Comparison of ENCODE assay signal across 8 cellular contexts in the genomic region with DNA sequence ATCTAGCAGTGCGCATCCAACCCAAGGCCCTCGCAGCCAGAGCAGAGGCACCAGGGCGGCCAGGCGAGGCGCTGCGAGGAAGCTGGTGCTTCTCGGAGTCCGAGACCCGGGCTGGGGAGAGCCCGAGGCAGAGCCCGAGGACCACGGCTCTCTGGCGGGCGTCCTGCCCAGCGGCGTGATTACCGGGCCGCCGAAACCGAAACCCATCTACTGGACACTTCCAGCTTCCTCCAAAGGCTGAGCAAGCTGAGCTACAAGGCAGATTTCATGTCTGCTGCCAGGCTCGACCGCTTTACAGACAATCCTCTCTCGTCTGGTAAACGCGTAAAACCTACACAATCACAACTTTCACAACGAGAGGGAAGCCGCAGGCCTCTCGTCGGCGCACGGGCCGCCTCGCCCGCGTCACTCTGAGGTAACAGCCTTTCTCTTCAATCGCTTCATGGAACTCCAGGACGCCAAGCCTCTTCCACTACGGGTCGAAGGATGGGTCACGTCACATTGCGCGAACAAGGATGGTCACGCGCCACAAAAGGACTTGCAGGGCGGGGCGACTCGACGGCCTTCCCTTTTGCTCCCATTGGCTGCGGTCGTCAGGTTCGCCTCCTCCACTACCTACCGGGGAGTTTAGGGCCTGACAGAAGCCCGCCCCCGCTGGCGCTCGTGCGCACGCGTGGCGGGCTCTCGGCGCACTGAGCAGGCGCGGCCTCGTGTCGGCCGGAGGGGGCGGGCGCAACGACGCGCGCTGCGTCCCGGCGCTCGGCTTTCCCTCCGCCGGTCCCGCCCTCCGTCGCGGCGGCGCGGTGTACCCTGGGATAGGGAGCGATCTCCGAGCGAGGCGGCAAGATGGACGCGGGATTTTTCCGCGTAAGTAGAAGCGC. TPM values are rescaled to one million over a fixed set of nuclear protein-coding genes. Genes with fewer than 3 reads are reported as not detected.
DNase-seq lines count a peak whose midpoint lies in the region; ATAC-seq and TF ChIP-seq lines count a peak whose summit lies in the region.

A gene with protein sequence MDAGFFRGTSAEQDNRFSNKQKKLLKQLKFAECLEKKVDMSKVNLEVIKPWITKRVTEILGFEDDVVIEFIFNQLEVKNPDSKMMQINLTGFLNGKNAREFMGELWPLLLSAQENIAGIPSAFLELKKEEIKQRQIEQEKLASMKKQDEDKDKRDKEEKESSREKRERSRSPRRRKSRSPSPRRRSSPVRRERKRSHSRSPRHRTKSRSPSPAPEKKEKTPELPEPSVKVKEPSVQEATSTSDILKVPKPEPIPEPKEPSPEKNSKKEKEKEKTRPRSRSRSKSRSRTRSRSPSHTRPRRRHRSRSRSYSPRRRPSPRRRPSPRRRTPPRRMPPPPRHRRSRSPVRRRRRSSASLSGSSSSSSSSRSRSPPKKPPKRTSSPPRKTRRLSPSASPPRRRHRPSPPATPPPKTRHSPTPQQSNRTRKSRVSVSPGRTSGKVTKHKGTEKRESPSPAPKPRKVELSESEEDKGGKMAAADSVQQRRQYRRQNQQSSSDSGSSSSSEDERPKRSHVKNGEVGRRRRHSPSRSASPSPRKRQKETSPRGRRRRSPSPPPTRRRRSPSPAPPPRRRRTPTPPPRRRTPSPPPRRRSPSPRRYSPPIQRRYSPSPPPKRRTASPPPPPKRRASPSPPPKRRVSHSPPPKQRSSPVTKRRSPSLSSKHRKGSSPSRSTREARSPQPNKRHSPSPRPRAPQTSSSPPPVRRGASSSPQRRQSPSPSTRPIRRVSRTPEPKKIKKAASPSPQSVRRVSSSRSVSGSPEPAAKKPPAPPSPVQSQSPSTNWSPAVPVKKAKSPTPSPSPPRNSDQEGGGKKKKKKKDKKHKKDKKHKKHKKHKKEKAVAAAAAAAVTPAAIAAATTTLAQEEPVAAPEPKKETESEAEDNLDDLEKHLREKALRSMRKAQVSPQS (plus strand): TSS at position 822 of the 881 bp plus-strand sequence. CDS start 25 bp downstream, at position 847.

- H3K27ac ChIP-seq in SU-DHL-6 (ENCODE audit: low read depth, low read length) (peak within 1 kb of the TSS; percentile 74), thymus (ENCODE audit: low read depth) (peak within 1 kb of the TSS; percentile 98)

- peaks cover 15% of the 10 kb centered on the region for H3K4me1 ChIP-seq in thymus (ENCODE audit: control insufficient read depth, insufficient read depth, low read length)

- intact Hi-C loops in head of caudate nucleus (cut with DNase I) = loop anchor here (5.0 to 10.0 kb wide), 2 partner anchors 72 to 445 kb away; no protein-coding TSS in a partner anchor

- peak within 1 kb of the TSS; percentile 100 for H3K9ac ChIP-seq in SU-DHL-6 (ENCODE audit: low read length)

- peak; percentile 88 for ATAC-seq in HG02642 (IDR thresholded peaks at IDR 0.05; ENCODE audit: poor library complexity, unreplicated experiment)
- ATAC-seq in activated naive CD8-positive, alpha-beta T cell treated with anti-CD3 and anti-CD28 coated beads, Interleukin-2, amount 10 ng/mL, durations not matched to agents 7 days and 5 days (ENCODE audit: low read depth) = peak; percentile 95

- peak; percentile 9 for TF ChIP-seq CTCF in GM12864 (IDR thresholded peaks at IDR 0.05; ENCODE audit: low read depth, low read length, missing control alignments)
- no peak for TF ChIP-seq CTCF in SU-DHL-6 (IDR thresholded peaks at IDR 0.05; ENCODE audit: insufficient read depth, low read length, poor library complexity, severe bottlenecking)
- TF ChIP-seq CTCF in osteocyte (IDR thresholded peaks at IDR 0.05) = no peak

- H3F3A ChIP-seq in SU-DHL-6 (ENCODE audit: insufficient read depth) = peaks cover 10% of the 10 kb centered on the region; the same call in 1 of the 2 replicates

- H4K20me1 ChIP-seq in SU-DHL-6 (ENCODE audit: low read depth, low read length) = peaks cover 31% of the 10 kb centered on the region

- peaks cover 14% of the 10 kb centered on the region for H3K36me3 Mint-ChIP-seq in activated naive CD8-positive, alpha-beta T cell treated with anti-CD3 and anti-CD28 coated beads, Interleukin-2, amount 10 ng/mL, durations not matched to agents 7 days and 5 days
- H3K36me3 Mint-ChIP-seq in osteocyte (ENCODE audit: unreplicated experiment) = peaks cover 17% of the 10 kb centered on the region

- no peaks in the 10 kb centered on the region for H3K27me3 ChIP-seq in SU-DHL-6 (ENCODE audit: low read length)
- no peaks in the 10 kb centered on the region for H3K27me3 ChIP-seq in thymus (ENCODE audit: control insufficient read depth, insufficient read depth)

- H3K79me2 ChIP-seq in SU-DHL-6 (ENCODE audit: insufficient read depth, low read length) = peaks cover 45% of the 10 kb centered on the region

- H3K4me3 ChIP-seq in GM12864 (ENCODE audit: low read depth, low read length) (peak within 1 kb of the TSS; percentile 100), SU-DHL-6 (ENCODE audit: insufficient read depth, low read length, poor library complexity, severe bottlenecking) (peak within 1 kb of the TSS; percentile 86), thymus (ENCODE audit: low read length) (peak within 1 kb of the TSS; percentile 83)

- peak within 1 kb of the TSS; percentile 97 for H3K27ac Mint-ChIP-seq in activated naive CD8-positive, alpha-beta T cell treated with anti-CD3 and anti-CD28 coated beads, Interleukin-2, amount 10 ng/mL, durations not matched to agents 7 days and 5 days
- H3K27ac Mint-ChIP-seq in osteocyte (ENCODE audit: unreplicated experiment) = peak within 1 kb of the TSS; percentile 100

- under 1% methylated on average over 95 of the region's 95 CpGs for WGBS in thymus

- no peaks in the 10 kb centered on the region for H3K9me3 Mint-ChIP-seq in activated naive CD8-positive, alpha-beta T cell treated with anti-CD3 and anti-CD28 coated beads, Interleukin-2, amount 10 ng/mL, durations not matched to agents 7 days and 5 days
- H3K9me3 Mint-ChIP-seq in osteocyte (ENCODE audit: unreplicated experiment) = no peaks in the 10 kb centered on the region

- peaks cover 27% of the 10 kb centered on the region for H3K4me1 Mint-ChIP-seq in activated naive CD8-positive, alpha-beta T cell treated with anti-CD3 and anti-CD28 coated beads, Interleukin-2, amount 10 ng/mL, durations not matched to agents 7 days and 5 days
- peaks cover 26% of the 10 kb centered on the region for H3K4me1 Mint-ChIP-seq in osteocyte (ENCODE audit: unreplicated experiment)

- H3K4me3 Mint-ChIP-seq in activated naive CD8-positive, alpha-beta T cell treated with anti-CD3 and anti-CD28 coated beads, Interleukin-2, amount 10 ng/mL, durations not matched to agents 7 days and 5 days = peak within 1 kb of the TSS; percentile 93
- H3K4me3 Mint-ChIP-seq in osteocyte (ENCODE audit: unreplicated experiment) = peak within 1 kb of the TSS; percentile 97

- POLR2A ChIA-PET in activated naive CD8-positive, alpha-beta T cell treated with anti-CD3 and anti-CD28 coated beads, Interleukin-2, amount 10 ng/mL, durations not matched to agents 7 days and 5 days (lab: Charles Lee) = interaction anchor here (0.5 to 2.2 kb wide), 11 partner anchors 56 to 892 kb away, joined by 3 to 14 read pairs (median 3); a partner anchor contains a TSS

- no peaks in the 10 kb centered on the region for H3K9me2 ChIP-seq in SU-DHL-6 (replicated peaks; ENCODE audit: insufficient read depth, low read length)

- DNase-seq in GM12864 (ENCODE audit: low read depth) (peak; percentile 99), NCI-H128 (lab: John Stamatoyannopoulos, UW; ENCODE audit: unreplicated experiment) (peak; percentile 100), head of caudate nucleus (peak; percentile 98 to 100 (median 100)), osteocyte (ENCODE audit: extremely low spot score, unreplicated experiment) (peak; percentile 100)
- peak; percentile 98 for DNase-seq in activated naive CD8-positive, alpha-beta T cell treated with anti-CD3 and anti-CD28 coated beads, Interleukin-2, amount 10 ng/mL, durations not matched to agents 7 days and 5 days

- peak within 1 kb of the TSS; percentile 78 for H3K4me2 ChIP-seq in SU-DHL-6 (ENCODE audit: low read depth, low read length, poor library complexity, severe bottlenecking)

- H3K36me3 ChIP-seq in SU-DHL-6 (ENCODE audit: low read length) (peaks cover 25% of the 10 kb centered on the region), thymus (ENCODE audit: control insufficient read depth, insufficient read depth) (peaks cover 4% of the 10 kb centered on the region)

- H3K9me3 ChIP-seq in SU-DHL-6 (ENCODE audit: insufficient read depth, low read length) (no peaks in the 10 kb centered on the region), thymus (ENCODE audit: control insufficient read depth) (no peaks in the 10 kb centered on the region)

- peak within 1 kb of the TSS; percentile 37 for H2AFZ ChIP-seq in SU-DHL-6 (ENCODE audit: low read depth, low read length, severe bottlenecking)

- H3K27me3 Mint-ChIP-seq in activated naive CD8-positive, alpha-beta T cell treated with anti-CD3 and anti-CD28 coated beads, Interleukin-2, amount 10 ng/mL, durations not matched to agents 7 days and 5 days = no peaks in the 10 kb centered on the region
- peaks cover under 1% of the 10 kb centered on the region for H3K27me3 Mint-ChIP-seq in osteocyte (ENCODE audit: unreplicated experiment)

RNA-seq across cellular contexts. Expression of the gene that starts here (rescaled TPM):
- 100 to 1,000 TPM; 211 to 220 TPM for total RNA-seq in activated naive CD8-positive, alpha-beta T cell treated with anti-CD3 and anti-CD28 coated beads, Interleukin-2, amount 10 ng/mL, durations not matched to agents 7 days and 5 days
- 110 and 116 TPM in 2 replicates for total RNA-seq in osteocyte
- 61.8 TPM for polyA plus RNA-seq in thymus

Comparison
In these comparisons a context has a peak if more than half of its experiments do, and no peak if none do; other contexts are left out.
1. Peak in every context shown above with its lines: DNase-seq, ATAC-seq, H3K4me3 ChIP-seq and H3K27ac ChIP-seq.